ENCODE assay signal across 9 cellular contexts in genomic region chr10:103448751-103449150, GRCh38. TPM values are rescaled to one million over a fixed set of nuclear protein-coding genes. Genes with fewer than 3 reads are reported as not detected.
DNase-seq lines count a peak whose midpoint lies in the region; ATAC-seq and TF ChIP-seq lines count a peak whose summit lies in the region.
"Had no signal": no experiment of that assay in that cellular context is flagged by ENCODE, and none has a peak within 500 bp of the region (broad histone marks: within the 10 kb centered on the region; RNA-seq: fewer than 3 reads in every experiment).

No MANE protein-coding gene starts in this region.

- no peaks in the 10 kb centered on the region for H3K27me3 ChIP-seq in BLaER1 treated with 17β-estradiol and CSF1 and Interleukin-3, amounts not matched to agents 10 nM and 100 nM
- H3K27me3 ChIP-seq in Peyer's patch = no peaks in the 10 kb centered on the region

- TF ChIP-seq CTCF in Peyer's patch (IDR thresholded peaks at IDR 0.05) (no peak), epithelial cell of esophagus (IDR thresholded peaks at IDR 0.05; ENCODE audit: insufficient read depth, low read depth, low read length, missing control alignments) (no peak), omental fat pad (IDR thresholded peaks at IDR 0.05) (no peak)

- H4K20me1 ChIP-seq in BLaER1 treated with 17β-estradiol and CSF1 and Interleukin-3, amounts not matched to agents 10 nM and 100 nM = peaks cover 3 to 71% (median 64%) of the 10 kb centered on the region in 11 experiments; a peak in 21 of 22 replicates

- no peaks in the 10 kb centered on the region for H3K9me3 ChIP-seq in BLaER1 treated with 17β-estradiol and CSF1 and Interleukin-3, amounts not matched to agents 10 nM and 100 nM (replicated peaks in 1 of 11)
- no peaks in the 10 kb centered on the region for H3K9me3 ChIP-seq in Peyer's patch

- ATAC-seq in omental fat pad (ENCODE audit: low FRiP score) (peak; percentile 38), HG02970 (IDR thresholded peaks at IDR 0.05; ENCODE audit: low FRiP score, unreplicated experiment) (no peak), GM21737 (IDR thresholded peaks at IDR 0.05; ENCODE audit: unreplicated experiment) (no peak), GM19397 (IDR thresholded peaks at IDR 0.05; ENCODE audit: unreplicated experiment) (no peak)

- no peak for TF ChIP-seq POLR2A in Peyer's patch (IDR thresholded peaks at IDR 0.05)

- H3K4me2 ChIP-seq in BLaER1 treated with 17β-estradiol and CSF1 and Interleukin-3, amounts not matched to agents 10 nM and 100 nM = peak overlapping the region; percentile 93 to 100 (median 97)

- H3K36me3 ChIP-seq in BLaER1 treated with 17β-estradiol and CSF1 and Interleukin-3, amounts not matched to agents 10 nM and 100 nM = peaks cover 59 to 71% (median 63%) of the 10 kb centered on the region in 11 experiments
- H3K36me3 ChIP-seq in Peyer's patch = peaks cover 0 to 43% (median 0%) of the 10 kb centered on the region in 3 donors

- DNase-seq in Peyer's patch = peak in 1 of 3 donors; percentile 62
- DNase-seq in epithelial cell of esophagus (ENCODE audit: low read depth) = peak; percentile 75
- DNase-seq in omental fat pad (ENCODE audit: low spot score) = no peak
- no peak for DNase-seq in mesenteric fat pad (ENCODE audit: low spot score)
- DNase-seq: SIG-M5 had no signal

- H3K27ac ChIP-seq in BLaER1 treated with 17β-estradiol and CSF1 and Interleukin-3, amounts not matched to agents 10 nM and 100 nM = peak overlapping the region in 6 of 11 experiments; percentile 13 to 84 (median 48); a peak in 6 of 22 replicates
- H3K27ac ChIP-seq in Peyer's patch = peak overlapping the region; percentile 18 to 86 (median 80)

- peaks cover 55 to 84% (median 66%) of the 10 kb centered on the region in 10 experiments for H3K4me1 ChIP-seq in BLaER1 treated with 17β-estradiol and CSF1 and Interleukin-3, amounts not matched to agents 10 nM and 100 nM
- H3K4me1 ChIP-seq in Peyer's patch = peaks cover 0 to 39% (median 12%) of the 10 kb centered on the region in 4 donors

- peak overlapping the region in 8 of 11 experiments; percentile 4 to 86 (median 65); a peak in 9 of 22 replicates for H3K9ac ChIP-seq in BLaER1 treated with 17β-estradiol and CSF1 and Interleukin-3, amounts not matched to agents 10 nM and 100 nM

- H3K4me3 ChIP-seq in BLaER1 treated with 17β-estradiol and CSF1 and Interleukin-3, amounts not matched to agents 10 nM and 100 nM = peak overlapping the region in 7 of 10 experiments; percentile 76 to 94 (median 85); a peak in 12 of 20 replicates
- H3K4me3 ChIP-seq in Peyer's patch = no peak overlapping the region
- H3K4me3 ChIP-seq in epithelial cell of esophagus (ENCODE audit: low read length) = no peak overlapping the region

RNA-seq across cellular contexts. Expression of gene CALHM2, which starts 3.4 kb away (rescaled TPM):
- total RNA-seq in Peyer's patch = 10 to 100 TPM in 3 of 4 donors, 1 to 10 TPM in 1; 8.6 to 33.8 (median 23.1) TPM
- total RNA-seq in omental fat pad = 100 to 1,000 TPM in 1 of 4 donors, 10 to 100 TPM in 3; 63.5 to 113 (median 74.9) TPM
- total RNA-seq in mesenteric fat pad = 40.3 TPM

RNA-seq across cellular contexts. Expression of gene CALHM1, which starts 9.9 kb away (rescaled TPM):
- under 1 TPM in 1 of 4 donors, not detected in 3; 0.85 TPM for total RNA-seq in Peyer's patch
- not detected for total RNA-seq in omental fat pad
- total RNA-seq in mesenteric fat pad = not detected

RNA-seq across cellular contexts. Expression of gene CALHM3, which starts 30.3 kb away (rescaled TPM):
- total RNA-seq in Peyer's patch = not detected
- not detected for total RNA-seq in omental fat pad
- not detected for total RNA-seq in mesenteric fat pad

RNA-seq across cellular contexts. Expression of gene NEURL1, which starts 44.8 kb away (rescaled TPM):
- total RNA-seq in Peyer's patch = 10 to 100 TPM; 40.4 to 51.8 (median 45.8) TPM
- total RNA-seq in omental fat pad = under 1 TPM in 2 of 4 donors, not detected in 2; 0.12 to 0.13 TPM
- 0.13 TPM for total RNA-seq in mesenteric fat pad

RNA-seq across cellular contexts. Expression of gene PDCD11, which starts 52.3 kb away (rescaled TPM):
- total RNA-seq in Peyer's patch (10 to 100 TPM; 11.6 to 42.1 (median 19.0) TPM), omental fat pad (10 to 100 TPM; 16.1 to 55.2 (median 23.8) TPM), mesenteric fat pad (32.2 TPM)

Comparison
In these comparisons a context has a peak if more than half of its experiments do, and no peak if none do; other contexts are left out.
1. H3K4me3 ChIP-seq: peak in BLaER1 treated with 17β-estradiol and CSF1 and Interleukin-3, amounts not matched to agents 10 nM and 100 nM (7 of 10); none in Peyer's patch (0 of 4) and epithelial cell of esophagus (single experiment).